8 cellular contexts compared by ENCODE assay signal in genomic region chr12:98745578-98746391, GRCh38.
A peak's percentile ranks its signal among the peaks of the same experiment; 100 is the strongest.
DNase-seq lines count a peak whose midpoint lies in the region; ATAC-seq, FAIRE-seq and TF ChIP-seq lines count a peak whose summit lies in the region.

No MANE protein-coding gene starts in this region.

- peak; percentile 42 to 60 for ATAC-seq in CD4-positive, CD25-positive, alpha-beta regulatory T cell (ENCODE audit: low read depth in 2 of 2)
- ATAC-seq in GM21786 (IDR thresholded peaks at IDR 0.05; ENCODE audit: unreplicated experiment) (peak; percentile 44), HG03460 (IDR thresholded peaks at IDR 0.05; ENCODE audit: unreplicated experiment) (no peak)

- peaks cover 4 to 26% (median 20%) of the 10 kb centered on the region in 4 donors for H3K4me1 Mint-ChIP-seq in CD4-positive, CD25-positive, alpha-beta regulatory T cell
- peaks cover 8% of the 10 kb centered on the region for H3K4me1 Mint-ChIP-seq in osteocyte (ENCODE audit: unreplicated experiment)

- no peak overlapping the region for H3K9ac ChIP-seq in fibroblast of lung (ENCODE audit: insufficient read depth, low read length)

- no peaks in the 10 kb centered on the region for H3K36me3 ChIP-seq in CD4-positive, CD25-positive, alpha-beta regulatory T cell (ENCODE audit: control insufficient read depth, insufficient read depth, low read length)
- H3K36me3 ChIP-seq in fibroblast of lung (ENCODE audit: control insufficient read depth, insufficient read depth, low read length) = no peaks in the 10 kb centered on the region
- H3K36me3 ChIP-seq in small intestine (ENCODE audit: control insufficient read depth in 2 of 2, insufficient read depth in 2 of 2, low read length in 2 of 2) = no peaks in the 10 kb centered on the region

- H4K20me1 ChIP-seq in fibroblast of lung (ENCODE audit: control insufficient read depth, extremely low read depth, insufficient read depth, low read length) = no peaks in the 10 kb centered on the region

- H3K4me2 ChIP-seq in fibroblast of lung (ENCODE audit: extremely low read depth, insufficient read depth, low read length) = peak overlapping the region; percentile 80

- H3K9me3 ChIP-seq in CD4-positive, CD25-positive, alpha-beta regulatory T cell (ENCODE audit: control insufficient read depth in 2 of 2, low read length in 2 of 2) = no peaks in the 10 kb centered on the region
- no peaks in the 10 kb centered on the region for H3K9me3 ChIP-seq in fibroblast of lung (ENCODE audit: control insufficient read depth, insufficient read depth, low read depth, low read length)
- no peaks in the 10 kb centered on the region for H3K9me3 ChIP-seq in small intestine (ENCODE audit: control insufficient read depth, low read depth)

- in situ Hi-C loops in KBM-7 (cut with MboI; ENCODE audit: low pct_unique_long_range_greater_than_20kb, low sequenced_read_pairs) = no loop called here

- H3K4me1 ChIP-seq in CD4-positive, CD25-positive, alpha-beta regulatory T cell (ENCODE audit: control insufficient read depth, insufficient read depth, low read length, poor library complexity, severe bottlenecking) = peaks cover 13% of the 10 kb centered on the region
- H3K4me1 ChIP-seq in fibroblast of lung (ENCODE audit: control insufficient read depth, extremely low read depth, insufficient read depth, low read length) (no peaks in the 10 kb centered on the region), small intestine (ENCODE audit: control insufficient read depth in 2 of 2, insufficient read depth in 1 of 2, low read depth in 1 of 2, low read length in 1 of 2) (no peaks in the 10 kb centered on the region)

- peak overlapping the region; percentile 84 to 89 (median 86) for H3K4me3 Mint-ChIP-seq in CD4-positive, CD25-positive, alpha-beta regulatory T cell
- H3K4me3 Mint-ChIP-seq in osteocyte (ENCODE audit: unreplicated experiment) = peak overlapping the region; percentile 53

- TF ChIP-seq CTCF in fibroblast of lung (conservative IDR thresholded peaks at IDR 0.05 in 1 of 2, IDR thresholded peaks at IDR 0.05 in 1 of 2; ENCODE audit: low read depth in 1 of 2, low read length in 2 of 2) (no peak), osteocyte (IDR thresholded peaks at IDR 0.05) (no peak)

- peaks cover 9% of the 10 kb centered on the region for H3K27me3 Mint-ChIP-seq in CD4-positive, CD25-positive, alpha-beta regulatory T cell
- peaks cover 7% of the 10 kb centered on the region for H3K27me3 Mint-ChIP-seq in osteocyte (ENCODE audit: unreplicated experiment)

- H3K27ac ChIP-seq in CD4-positive, CD25-positive, alpha-beta regulatory T cell (ENCODE audit: insufficient read depth, low read length, poor library complexity, severe bottlenecking) = peak overlapping the region; percentile 75
- H3K27ac ChIP-seq in fibroblast of lung (ENCODE audit: insufficient read depth, low read length) (no peak overlapping the region), small intestine (ENCODE audit: low read depth in 1 of 2, low read length in 1 of 2) (no peak overlapping the region)

- H3K9me3 Mint-ChIP-seq in CD4-positive, CD25-positive, alpha-beta regulatory T cell = no peaks in the 10 kb centered on the region
- no peaks in the 10 kb centered on the region for H3K9me3 Mint-ChIP-seq in osteocyte (ENCODE audit: unreplicated experiment)

- H3K79me2 ChIP-seq in fibroblast of lung (ENCODE audit: control insufficient read depth, insufficient read depth, low read length) = no peaks in the 10 kb centered on the region

- DNase-seq in CD4-positive, CD25-positive, alpha-beta regulatory T cell = peak; percentile 17 to 36 (median 35)
- DNase-seq in activated CD4-positive, alpha-beta T cell treated with anti-CD3 and anti-CD28 coated beads, Interleukin-2, amount 50 U/mL, for 48 hours = peak; percentile 50 to 59
- DNase-seq in fibroblast of lung (ENCODE audit: low read depth in 2 of 2) (peak in 1 of 2 donors; percentile 21), osteocyte (ENCODE audit: extremely low spot score, unreplicated experiment) (peak; percentile 78), KBM-7 (no peak), small intestine (no peak)

- H3K36me3 Mint-ChIP-seq in CD4-positive, CD25-positive, alpha-beta regulatory T cell = no peaks in the 10 kb centered on the region
- no peaks in the 10 kb centered on the region for H3K36me3 Mint-ChIP-seq in osteocyte (ENCODE audit: unreplicated experiment)

- H3K27me3 ChIP-seq in CD4-positive, CD25-positive, alpha-beta regulatory T cell (ENCODE audit: control insufficient read depth, insufficient read depth, low read length) = no peaks in the 10 kb centered on the region
- H3K27me3 ChIP-seq in fibroblast of lung (ENCODE audit: control insufficient read depth, insufficient read depth, low read length) = peaks cover 4% of the 10 kb centered on the region
- H3K27me3 ChIP-seq in small intestine (ENCODE audit: control insufficient read depth in 2 of 2, insufficient read depth in 2 of 2, low read length in 2 of 2) = peaks cover 0 to 15% of the 10 kb centered on the region in 2 donors

- peak overlapping the region; percentile 16 to 92 (median 83) for H3K27ac Mint-ChIP-seq in CD4-positive, CD25-positive, alpha-beta regulatory T cell
- H3K27ac Mint-ChIP-seq in osteocyte (ENCODE audit: unreplicated experiment) = no peak overlapping the region

- 10 to 13% (median 11%) methylated on average over 54 of the region's 54 CpGs for WGBS in small intestine, 3 donors

- H2AFZ ChIP-seq in fibroblast of lung (ENCODE audit: low read length) = peak overlapping the region; percentile 77

- FAIRE-seq in small intestine (lab: Jason Lieb, UNC) = no peak

- H3K4me3 ChIP-seq in CD4-positive, CD25-positive, alpha-beta regulatory T cell (ENCODE audit: low read depth, low read length) = peak overlapping the region; percentile 72
- H3K4me3 ChIP-seq in fibroblast of lung (replicated peaks in 1 of 4; ENCODE audit: control extremely low read depth in 1 of 4, insufficient read depth in 1 of 4, low read depth in 3 of 4, low read length in 4 of 4) (peak overlapping the region; percentile 32 to 61 (median 48)), small intestine (ENCODE audit: low read depth in 1 of 2, low read length in 2 of 2) (peak overlapping the region in 1 of 2 donors; percentile 29)

Comparison
In these comparisons a context has a peak if more than half of its experiments do, and no peak if none do; other contexts are left out.
1. DNase-seq: peak in CD4-positive, CD25-positive, alpha-beta regulatory T cell (3 of 3), activated CD4-positive, alpha-beta T cell treated with anti-CD3 and anti-CD28 coated beads, Interleukin-2, amount 50 U/mL, for 48 hours (2 of 2) and osteocyte (single experiment); none in KBM-7 (single experiment) and small intestine (single experiment).